18 cellular contexts compared by ENCODE assay signal in the genomic region with DNA sequence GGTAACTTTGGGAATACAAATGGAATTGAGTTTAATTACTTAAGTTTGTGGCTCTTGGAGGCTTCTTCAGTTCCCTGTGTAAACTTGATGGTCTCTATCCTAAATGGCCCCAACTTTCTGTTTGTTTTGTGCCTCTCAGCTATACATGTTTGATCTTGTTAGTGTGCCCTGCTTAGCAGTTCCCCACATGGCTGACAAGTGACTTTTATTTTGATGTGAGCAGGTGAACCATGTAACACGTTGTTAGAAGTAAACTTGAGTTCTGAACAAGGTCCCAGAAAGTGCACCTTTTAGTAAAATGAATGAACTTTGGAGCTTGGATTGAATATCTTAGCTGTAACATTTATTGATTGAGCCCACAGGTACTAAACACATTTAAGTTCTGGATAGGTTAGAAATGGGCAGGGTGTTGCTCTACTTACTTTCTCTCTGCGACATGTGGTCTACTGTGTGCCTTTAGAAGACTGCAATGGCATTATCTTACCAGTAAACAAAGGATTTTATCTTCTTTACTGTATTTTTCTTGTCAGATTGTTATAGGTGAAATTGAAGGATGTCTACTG. TPM values are rescaled to one million over a fixed set of nuclear protein-coding genes. Genes with fewer than 3 reads are reported as not detected.
A peak's percentile ranks its signal among the peaks of the same experiment; 100 is the strongest.
DNase-seq lines count a peak whose midpoint lies in the region; ATAC-seq and TF ChIP-seq lines count a peak whose summit lies in the region.
"Had no signal": no experiment of that assay in that cellular context is flagged by ENCODE, and none has a peak within 500 bp of the region (broad histone marks: within the 10 kb centered on the region; RNA-seq: fewer than 3 reads in every experiment).

No MANE protein-coding gene starts in this region.

- no peak for DNase-seq in activated naive CD4-positive, alpha-beta T cell treated with anti-CD3 and anti-CD28 coated beads, Interleukin-2, amount 10 ng/mL, durations not matched to agents 7 days and 5 days
- no peak for DNase-seq in activated naive CD4-positive, alpha-beta T cell treated with Interleukin-2 at 50 U/mL for 16 hours
- no peak for DNase-seq in stimulated activated effector memory CD8-positive, alpha-beta T cell treated with anti-CD3 and anti-CD28 coated beads, Interleukin-12 subunit alpha, Interleukin-12 subunit beta, amount 100 ng/mL, for 72 hours (ENCODE audit: low spot score in 2 of 2)
- DNase-seq in tibial nerve (ENCODE audit: low spot score in 2 of 2) (no peak), middle frontal gyrus (ENCODE audit: extremely low spot score, low spot score) (no peak)
- DNase-seq: Kasumi-1, NCI-H1092 treated with DMSO at 0.1 percent for 48 hours, NCI-H1436 treated with DMSO at 0.1 percent for 48 hours, NCI-H1930, NCI-H2171, NCI-H345, NCI-H526, SJCRH30 had no signal

- peaks cover 41% of the 10 kb centered on the region for H3K4me1 Mint-ChIP-seq in activated naive CD4-positive, alpha-beta T cell treated with anti-CD3 and anti-CD28 coated beads, Interleukin-2, amount 10 ng/mL, durations not matched to agents 7 days and 5 days
- peaks cover 53% of the 10 kb centered on the region for H3K4me1 Mint-ChIP-seq in brain
- H3K4me1 Mint-ChIP-seq in stimulated activated effector memory CD8-positive, alpha-beta T cell treated with anti-CD3 and anti-CD28 coated beads, Interleukin-12 subunit alpha, Interleukin-12 subunit beta, amount 100 ng/mL, for 72 hours: peaks cover 23% of the 10 kb centered on the region

- H3K4me1 ChIP-seq in HEK293 (ENCODE audit: control insufficient read depth, insufficient read depth, low read length) (peaks cover 4% of the 10 kb centered on the region; the same call in 1 of the 2 replicates), tibial nerve (peaks cover 0 to 26% (median 7%) of the 10 kb centered on the region in 4 donors)
- H3K4me1 ChIP-seq: SJCRH30 had no signal

- no peak for TF ChIP-seq EP300 in tibial nerve (IDR thresholded peaks at IDR 0.05)

- POLR2A ChIA-PET in HEK293 (lab: Yijun Ruan, JAX): no interaction called here

- CTCF ChIA-PET in activated naive CD4-positive, alpha-beta T cell treated with anti-CD3 and anti-CD28 coated beads, Interleukin-2, amount 10 ng/mL, durations not matched to agents 7 days and 5 days (lab: Charles Lee): no interaction called here
- CTCF ChIA-PET in HEK293 (lab: Yijun Ruan, JAX): interaction anchor here (1.0 to 1.3 kb wide), 2 partner anchors 19 to 21 kb away, joined by 3 to 4 read pairs; no protein-coding TSS in a partner anchor

- ATAC-seq in stimulated activated effector memory CD8-positive, alpha-beta T cell treated with anti-CD3 and anti-CD28 coated beads, Interleukin-12 subunit alpha, Interleukin-12 subunit beta, amount 100 ng/mL, for 72 hours: no peak
- ATAC-seq: A549 had no signal

- no peak overlapping the region for H3K4me3 Mint-ChIP-seq in activated naive CD4-positive, alpha-beta T cell treated with anti-CD3 and anti-CD28 coated beads, Interleukin-2, amount 10 ng/mL, durations not matched to agents 7 days and 5 days
- H3K4me3 Mint-ChIP-seq in brain: peak overlapping the region in 4 of 5 experiments; percentile 20 to 70 (median 38)
- H3K4me3 Mint-ChIP-seq in stimulated activated effector memory CD8-positive, alpha-beta T cell treated with anti-CD3 and anti-CD28 coated beads, Interleukin-12 subunit alpha, Interleukin-12 subunit beta, amount 100 ng/mL, for 72 hours: no peak overlapping the region
- H3K4me3 Mint-ChIP-seq: B cell, CD14-positive monocyte had no signal

- H3K36me3 Mint-ChIP-seq in activated naive CD4-positive, alpha-beta T cell treated with anti-CD3 and anti-CD28 coated beads, Interleukin-2, amount 10 ng/mL, durations not matched to agents 7 days and 5 days: peaks cover 40% of the 10 kb centered on the region
- H3K36me3 Mint-ChIP-seq in brain: peaks cover 54% of the 10 kb centered on the region
- H3K36me3 Mint-ChIP-seq in stimulated activated effector memory CD8-positive, alpha-beta T cell treated with anti-CD3 and anti-CD28 coated beads, Interleukin-12 subunit alpha, Interleukin-12 subunit beta, amount 100 ng/mL, for 72 hours: peaks cover 88% of the 10 kb centered on the region

- TF ChIP-seq CTCF in HEK293 (tag by site-specific recombination; IDR thresholded peaks at IDR 0.05) (no peak), brain (conservative IDR thresholded peaks at IDR 0.05) (no peak), tibial nerve (IDR thresholded peaks at IDR 0.05) (no peak)

- no peaks in the 10 kb centered on the region for H3K27me3 Mint-ChIP-seq in activated naive CD4-positive, alpha-beta T cell treated with anti-CD3 and anti-CD28 coated beads, Interleukin-2, amount 10 ng/mL, durations not matched to agents 7 days and 5 days
- peaks cover 10% of the 10 kb centered on the region for H3K27me3 Mint-ChIP-seq in brain
- H3K27me3 Mint-ChIP-seq: B cell had no signal

- no peak for TF ChIP-seq POLR2A in tibial nerve (IDR thresholded peaks at IDR 0.05)

- peak overlapping the region; percentile 21 for H3K27ac Mint-ChIP-seq in activated naive CD4-positive, alpha-beta T cell treated with anti-CD3 and anti-CD28 coated beads, Interleukin-2, amount 10 ng/mL, durations not matched to agents 7 days and 5 days
- peak overlapping the region in 1 of 5 experiments; percentile 53 for H3K27ac Mint-ChIP-seq in brain
- H3K27ac Mint-ChIP-seq in stimulated activated effector memory CD8-positive, alpha-beta T cell treated with anti-CD3 and anti-CD28 coated beads, Interleukin-12 subunit alpha, Interleukin-12 subunit beta, amount 100 ng/mL, for 72 hours: peak overlapping the region; percentile 37
- H3K27ac Mint-ChIP-seq: B cell, CD14-positive monocyte had no signal

- no peak overlapping the region for H3K27ac ChIP-seq in HEK293 (ENCODE audit: extremely low read depth, low read depth, low read length)
- no peak overlapping the region for H3K27ac ChIP-seq in tibial nerve
- H3K27ac ChIP-seq: A549, SJCRH30 had no signal

- H3K9me3 ChIP-seq in HEK293 (ENCODE audit: control insufficient read depth, insufficient read depth, low read depth, low read length): no peaks in the 10 kb centered on the region
- no peaks in the 10 kb centered on the region for H3K9me3 ChIP-seq in tibial nerve
- H3K9me3 ChIP-seq: A549, SJCRH30 had no signal

- H3K9me3 Mint-ChIP-seq in activated naive CD4-positive, alpha-beta T cell treated with anti-CD3 and anti-CD28 coated beads, Interleukin-2, amount 10 ng/mL, durations not matched to agents 7 days and 5 days: no peaks in the 10 kb centered on the region
- peaks cover 0 to 2% (median 0%) of the 10 kb centered on the region in 5 experiments for H3K9me3 Mint-ChIP-seq in brain
- no peaks in the 10 kb centered on the region for H3K9me3 Mint-ChIP-seq in stimulated activated effector memory CD8-positive, alpha-beta T cell treated with anti-CD3 and anti-CD28 coated beads, Interleukin-12 subunit alpha, Interleukin-12 subunit beta, amount 100 ng/mL, for 72 hours

- no peak overlapping the region for H3K4me3 ChIP-seq in HEK293 (ENCODE audit: low read depth, low read length)
- H3K4me3 ChIP-seq in tibial nerve: no peak overlapping the region
- H3K4me3 ChIP-seq: A549, SJCRH30 had no signal

- WGBS in tibial nerve, 2 donors: 64 to 66% methylated on average over 2 of the region's 2 CpGs

- H3K27me3 ChIP-seq in tibial nerve: no peaks in the 10 kb centered on the region
- H3K27me3 ChIP-seq: SJCRH30 had no signal

- peaks cover 38 to 68% of the 10 kb centered on the region in 2 experiments for H3K36me3 ChIP-seq in HEK293 (ENCODE audit: control insufficient read depth in 2 of 2, insufficient read depth in 1 of 2, low read length in 2 of 2)
- H3K36me3 ChIP-seq in tibial nerve: peaks cover 0 to 65% (median 9%) of the 10 kb centered on the region in 3 donors

TF ChIP-seq in HEK293, 187 proteins besides CTCF, POLR2A, EP300 and RAD21 (continues in another document):
- peak; percentile 75 for TF ChIP-seq SCRT2 (tag by site-specific recombination; IDR thresholded peaks at IDR 0.05)
- TF ChIP-seq MYNN (tag by site-specific recombination; IDR thresholded peaks at IDR 0.05; ENCODE audit: borderline replicate concordance): peak; percentile 94
- TF ChIP-seq SCRT1 (tag by site-specific recombination; IDR thresholded peaks at IDR 0.05; ENCODE audit: borderline replicate concordance): peak; percentile 63
- TF ChIP-seq, protein P1, sequence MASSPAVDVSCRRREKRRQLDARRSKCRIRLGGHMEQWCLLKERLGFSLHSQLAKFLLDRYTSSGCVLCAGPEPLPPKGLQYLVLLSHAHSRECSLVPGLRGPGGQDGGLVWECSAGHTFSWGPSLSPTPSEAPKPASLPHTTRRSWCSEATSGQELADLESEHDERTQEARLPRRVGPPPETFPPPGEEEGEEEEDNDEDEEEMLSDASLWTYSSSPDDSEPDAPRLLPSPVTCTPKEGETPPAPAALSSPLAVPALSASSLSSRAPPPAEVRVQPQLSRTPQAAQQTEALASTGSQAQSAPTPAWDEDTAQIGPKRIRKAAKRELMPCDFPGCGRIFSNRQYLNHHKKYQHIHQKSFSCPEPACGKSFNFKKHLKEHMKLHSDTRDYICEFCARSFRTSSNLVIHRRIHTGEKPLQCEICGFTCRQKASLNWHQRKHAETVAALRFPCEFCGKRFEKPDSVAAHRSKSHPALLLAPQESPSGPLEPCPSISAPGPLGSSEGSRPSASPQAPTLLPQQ (tag by site-specific recombination; IDR thresholded peaks at IDR 0.05): no peak
- no peak for TF ChIP-seq ZNF37A (tag by site-specific recombination; IDR thresholded peaks at IDR 0.05)
- no peak for TF ChIP-seq SP3 (tag by site-specific recombination; IDR thresholded peaks at IDR 0.05)

RNA-seq across cellular contexts. Expression of a gene that starts 4.5 kb away (rescaled TPM):
- polyA plus RNA-seq in brain (ENCODE audit: insufficient read depth, low read depth, low replicate concordance): 13.2 TPM
- total RNA-seq in tibial nerve: 1 to 10 TPM; 4.8 to 7.9 (median 5.8) TPM

RNA-seq across cellular contexts. Expression of a gene that starts 4.7 kb away (rescaled TPM):
- polyA plus RNA-seq in brain (ENCODE audit: insufficient read depth, low read depth, low replicate concordance): 18.6 TPM
- total RNA-seq in tibial nerve: 10 to 100 TPM; 47.7 to 77.1 (median 61.3) TPM

RNA-seq across cellular contexts. Expression of a gene that starts 58.2 kb away (rescaled TPM):
- 36.2 TPM for polyA plus RNA-seq in brain (ENCODE audit: insufficient read depth, low read depth, low replicate concordance)
- 100 to 1,000 TPM in 3 of 4 donors, 10 to 100 TPM in 1; 99.9 to 130 (median 120) TPM for total RNA-seq in tibial nerve

RNA-seq across cellular contexts. Expression of a gene that starts 58.4 kb away (rescaled TPM):
- polyA plus RNA-seq in brain (ENCODE audit: insufficient read depth, low read depth, low replicate concordance): 13.3 TPM
- 10 to 100 TPM; 10.7 to 17.7 (median 13.8) TPM for total RNA-seq in tibial nerve

Comparison
In these comparisons a context has a peak if more than half of its experiments do, and no peak if none do; other contexts are left out.
1. H3K4me3 Mint-ChIP-seq: peak in brain (4 of 5); none in activated naive CD4-positive, alpha-beta T cell treated with anti-CD3 and anti-CD28 coated beads, Interleukin-2, amount 10 ng/mL, durations not matched to agents 7 days and 5 days (single experiment) and stimulated activated effector memory CD8-positive, alpha-beta T cell treated with anti-CD3 and anti-CD28 coated beads, Interleukin-12 subunit alpha, Interleukin-12 subunit beta, amount 100 ng/mL, for 72 hours (single experiment).